ENCODE assay signal across 8 cellular contexts in genomic region chr16:74368002-74368979, GRCh38. TPM values are rescaled to one million over a fixed set of nuclear protein-coding genes. Genes with fewer than 3 reads are reported as not detected.
DNase-seq lines count a peak whose midpoint lies in the region; ATAC-seq, FAIRE-seq and TF ChIP-seq lines count a peak whose summit lies in the region.
"Not testable (repeated sequence)": the region's sequence is repeated elsewhere in the genome, so short reads cannot be mapped to it uniquely, and the experiment has no call there.

No MANE protein-coding gene starts in this region.

- not testable (repeated sequence) for H3K4me1 ChIP-seq in kidney (ENCODE audit: control insufficient read depth in 1 of 2, insufficient read depth in 1 of 2, low read depth in 1 of 2, low read length in 2 of 2)

- H3K27ac ChIP-seq in kidney (ENCODE audit: low read depth in 2 of 2, low read length in 2 of 2), result peak overlapping the region; percentile 60 to 74

- H3K9ac ChIP-seq in kidney (ENCODE audit: low read length in 2 of 2), result peak overlapping the region; percentile 32 to 48

- peak; percentile 96 for ATAC-seq in GM19035 (IDR thresholded peaks at IDR 0.05; ENCODE audit: unreplicated experiment)
- peak; percentile 96 for ATAC-seq in HG03280 (IDR thresholded peaks at IDR 0.05; ENCODE audit: unreplicated experiment)
- ATAC-seq in activated CD4-positive, CD25-positive, alpha-beta regulatory T cell treated with anti-CD3 and anti-CD28 coated beads, Interleukin-2, amount 50 U/mL, for 24 hours, result peak; percentile 93 to 95

- not testable (repeated sequence) for H3K9me3 ChIP-seq in kidney (ENCODE audit: control insufficient read depth in 1 of 2, low read length in 2 of 2)

- intact Hi-C loops in kidney (cut with DNase I), result not testable (repeated sequence)

- H3K4me3 ChIP-seq in AG09309 (ENCODE audit: control insufficient read depth, low read depth, low read length), result peak overlapping the region; percentile 78
- peak overlapping the region; percentile 71 to 73 for H3K4me3 ChIP-seq in kidney (ENCODE audit: low read length in 2 of 2)

- peak; percentile 8 for DNase-seq in AG09309 (ENCODE audit: low read depth)
- peak; percentile 94 for DNase-seq in NCI-H226
- peak; percentile 83 for DNase-seq in cerebellar cortex (ENCODE audit: low spot score)
- DNase-seq in kidney, result peak; percentile 100
- peak; percentile 93 to 100 (median 96) for DNase-seq in stimulated activated CD4-positive, alpha-beta T cell treated with anti-CD3 and anti-CD28 coated beads, Interleukin-12 subunit alpha, Interleukin-12 subunit beta, amount 100 ng/mL, for 48 hours (ENCODE audit: low read depth in 2 of 3, low spot score in 1 of 3)

- not testable (repeated sequence) for TF ChIP-seq CTCF in AG09309 (IDR thresholded peaks at IDR 0.05; ENCODE audit: control insufficient read depth, insufficient read depth, low read depth, low read length, missing control alignments); kidney (IDR thresholded peaks at IDR 0.05; ENCODE audit: borderline replicate concordance, extremely low read depth, insufficient read depth)

- not testable (repeated sequence) for H3K36me3 ChIP-seq in kidney (ENCODE audit: control insufficient read depth in 1 of 2, insufficient read depth in 2 of 2, low read length in 2 of 2)

- FAIRE-seq in kidney (lab: Jason Lieb, UNC), result not testable (repeated sequence)

RNA-seq across cellular contexts. Expression of gene NPIPB15, which starts 7.8 kb away (rescaled TPM):
- total RNA-seq in kidney, result 5.2 TPM
- not detected for polyA plus RNA-seq in kidney (ENCODE audit: insufficient read depth, low read depth, low replicate concordance)

RNA-seq across cellular contexts. Expression of gene CLEC18B, which starts 53.0 kb away (rescaled TPM):
- total RNA-seq in kidney, result 5.3 TPM
- 46.1 TPM for polyA plus RNA-seq in kidney (ENCODE audit: insufficient read depth, low read depth, low replicate concordance)

Comparison
In these comparisons a context has a peak if more than half of its experiments do, and no peak if none do; other contexts are left out.
1. Peak in every context shown above with its lines: DNase-seq, ATAC-seq, H3K4me3 ChIP-seq and H3K27ac ChIP-seq.
2. DNase-seq: peak in every context shown above with its lines; median percentile 100 in kidney; 96 in stimulated activated CD4-positive, alpha-beta T cell treated with anti-CD3 and anti-CD28 coated beads, Interleukin-12 subunit alpha, Interleukin-12 subunit beta, amount 100 ng/mL, for 48 hours; 94 in NCI-H226; 83 in cerebellar cortex; 8 in AG09309.